In genomic region chr2:227614740-227615139, GRCh38 we compare ENCODE assay signal across 35 cellular contexts. TPM values are rescaled to one million over a fixed set of nuclear protein-coding genes. Genes with fewer than 3 reads are reported as not detected.
"Had no signal": no experiment of that assay in that cellular context is flagged by ENCODE, and none has a peak within 500 bp of the region (broad histone marks: within the 10 kb centered on the region; RNA-seq: fewer than 3 reads in every experiment).

Gene SCYGR3, minus strand, starts transcription at chr2:227614840. Its CDS starts 0 bp downstream, at chr2:227614840.

- H3K27me3 ChIP-seq: hepatocyte, neural progenitor cell, right atrium auricular region, right lobe of liver, tibial nerve, uterus had no signal

- H3K4me1 Mint-ChIP-seq: neural progenitor cell had no signal

- H3K27ac ChIP-seq: hepatocyte, neural progenitor cell, neutrophil, parathyroid adenoma, right atrium auricular region, right lobe of liver, tibial nerve, uterus had no signal

- ATAC-seq: naive thymus-derived CD8-positive, alpha-beta T cell; right lobe of liver; stimulated activated memory B cell treated with anti-CD40 and anti-IgM and Interleukin-4, amounts not matched to agents 10 μg/mL and 1 μg/mL and 100 μg/mL, for 72 hours; stimulated activated naive CD8-positive, alpha-beta T cell treated with anti-CD3 and anti-CD28 coated beads, Interleukin-15, amount 100 ng/mL, for 72 hours had no signal

- H3K9ac ChIP-seq: neural progenitor cell, parathyroid adenoma had no signal

- DNase-seq: islet precursor cell; left ventricle myocardium inferior; naive thymus-derived CD8-positive, alpha-beta T cell; occipital lobe; right lobe of liver; stimulated activated CD4-positive, alpha-beta T cell treated with anti-CD3 and anti-CD28 coated beads, Interleukin-1b, Interleukin-23, amount 100 ng/mL, for 48 hours; stimulated activated CD4-positive, alpha-beta T cell treated with anti-CD3 and anti-CD28 coated beads, Interleukin-2, amount 100 ng/mL, for 48 hours; stimulated activated CD4-positive, alpha-beta T cell treated with anti-CD3 and anti-CD28 coated beads, Interleukin-4, amount 100 ng/mL, for 4 hours; stimulated activated CD8-positive, alpha-beta memory T cell treated with anti-CD3 and anti-CD28 coated beads, Interleukin-4, amount 100 ng/mL, for 48 hours; stimulated activated naive CD4-positive, alpha-beta T cell treated with Interleukin-2 at 50 U/mL for 16 hours; stimulated activated naive CD8-positive, alpha-beta T cell treated with anti-CD3 and anti-CD28 coated beads, Interleukin-15, amount 100 ng/mL, for 72 hours; substantia nigra; uterus had no signal

- H3K36me3 Mint-ChIP-seq: memory B cell; naive thymus-derived CD8-positive, alpha-beta T cell; neural progenitor cell; stimulated activated memory B cell treated with anti-CD40 and anti-IgM and Interleukin-4, amounts not matched to agents 10 μg/mL and 1 μg/mL and 100 μg/mL, for 72 hours; type B pancreatic cell had no signal

- H3K4me2 ChIP-seq: hepatocyte, neural progenitor cell had no signal

- H3K9me3 ChIP-seq: left ventricle myocardium inferior, neutrophil, right atrium auricular region, right lobe of liver, tibial nerve, uterus had no signal

- H3K4me1 ChIP-seq: left ventricle myocardium inferior, neural progenitor cell, parathyroid adenoma, right atrium auricular region, right lobe of liver, uterus had no signal

- H2AFZ ChIP-seq: hepatocyte, neural progenitor cell, parathyroid adenoma had no signal

- H3K4me3 ChIP-seq: hepatocyte, left ventricle myocardium inferior, neural progenitor cell, right atrium auricular region, right lobe of liver, smooth muscle cell, tibial nerve, uterus had no signal

- H3K79me2 ChIP-seq: hepatocyte, parathyroid adenoma had no signal

- H3K36me3 ChIP-seq: left ventricle myocardium inferior, neural progenitor cell, neutrophil, right atrium auricular region, right lobe of liver, tibial nerve, uterus had no signal

- H3K27ac Mint-ChIP-seq: memory B cell; nephron; neural progenitor cell; stimulated activated memory B cell treated with anti-CD40 and anti-IgM and Interleukin-4, amounts not matched to agents 10 μg/mL and 1 μg/mL and 100 μg/mL, for 72 hours; stimulated activated naive CD8-positive, alpha-beta T cell treated with anti-CD3 and anti-CD28 coated beads, Interleukin-15, amount 100 ng/mL, for 72 hours; type B pancreatic cell had no signal

- H3K4me3 Mint-ChIP-seq: memory B cell; naive thymus-derived CD8-positive, alpha-beta T cell; nephron; neural progenitor cell; stimulated activated memory B cell treated with anti-CD40 and anti-IgM and Interleukin-4, amounts not matched to agents 10 μg/mL and 1 μg/mL and 100 μg/mL, for 72 hours; stimulated activated naive CD8-positive, alpha-beta T cell treated with anti-CD3 and anti-CD28 coated beads, Interleukin-15, amount 100 ng/mL, for 72 hours; type B pancreatic cell had no signal

- H3K9me3 Mint-ChIP-seq: memory B cell; naive thymus-derived CD8-positive, alpha-beta T cell; nephron; neural progenitor cell; stimulated activated memory B cell treated with anti-CD40 and anti-IgM and Interleukin-4, amounts not matched to agents 10 μg/mL and 1 μg/mL and 100 μg/mL, for 72 hours; stimulated activated naive CD8-positive, alpha-beta T cell treated with anti-CD3 and anti-CD28 coated beads, Interleukin-15, amount 100 ng/mL, for 72 hours; type B pancreatic cell had no signal

RNA-seq across cellular contexts. Expression of gene SCYGR3, which starts in this region (rescaled TPM):
- total RNA-seq: hepatocyte; kidney epithelial cell; left ventricle myocardium inferior; lung microvascular endothelial cell; mucosa of gallbladder; naive thymus-derived CD8-positive, alpha-beta T cell; occipital lobe; osteocyte; posterior vena cava; pulmonary artery endothelial cell; renal cortical epithelial cell; right atrium auricular region; right lobe of liver; skeletal muscle tissue; smooth muscle cell; temporal lobe; tibial nerve; ureter; uterus had no signal
- polyA plus RNA-seq: hepatocyte; naive thymus-derived CD8-positive, alpha-beta T cell; smooth muscle cell; thymus had no signal
